Comparison of ENCODE assay signal across 16 cellular contexts in genomic region chr20:51379601-51380341, GRCh38.
DNase-seq lines count a peak whose midpoint lies in the region; ATAC-seq and TF ChIP-seq lines count a peak whose summit lies in the region.
"Had no signal": no experiment of that assay in that cellular context is flagged by ENCODE, and none has a peak within 500 bp of the region (broad histone marks: within the 10 kb centered on the region; RNA-seq: fewer than 3 reads in every experiment).

No MANE protein-coding gene starts in this region.

- H3K27ac Mint-ChIP-seq in CD4-positive, alpha-beta memory T cell, result peak overlapping the region in 6 of 7 donors; percentile 18 to 84 (median 63)
- peak overlapping the region; percentile 76 for H3K27ac Mint-ChIP-seq in central memory CD8-positive, alpha-beta T cell (ENCODE audit: low read depth)

- H3K36me3 ChIP-seq in CD4-positive, alpha-beta memory T cell (ENCODE audit: insufficient read depth, low read length), result no peaks in the 10 kb centered on the region

- no peak for DNase-seq in CD4-positive, alpha-beta memory T cell
- DNase-seq in M059J (ENCODE audit: low read depth), result peak; percentile 42
- DNase-seq in central memory CD8-positive, alpha-beta T cell (ENCODE audit: low spot score in 2 of 2), result no peak
- DNase-seq in posterior vena cava (ENCODE audit: low spot score), result peak; percentile 53
- no peak for DNase-seq in HEK293T (ENCODE audit: extremely low spot score)
- no peak for DNase-seq in NCI-H2171 treated with DMSO at 0.1 percent for 48 hours (lab: John Stamatoyannopoulos, UW)
- DNase-seq: activated CD4-positive, CD25-positive, alpha-beta regulatory T cell; DMS 273 treated with DMSO at 0.1 percent for 48 hours; dorsolateral prefrontal cortex; glutamatergic neuron; left ventricle myocardium superior; NCI-H1417 treated with DMSO at 0.1 percent for 48 hours; NCI-H2227 treated with DMSO at 0.1 percent for 48 hours; stimulated activated CD4-positive, alpha-beta T cell treated with anti-CD3 and anti-CD28 coated beads, Interleukin-1b, Interleukin-23, amount 100 ng/mL, for 48 hours; SW 1271 had no signal

- no peak overlapping the region for H3K4me3 ChIP-seq in CD4-positive, alpha-beta memory T cell (ENCODE audit: low read length in 2 of 2)
- H3K4me3 ChIP-seq: dorsolateral prefrontal cortex had no signal

- CTCF ChIA-PET in CD4-positive, alpha-beta memory T cell (lab: Charles Lee; ENCODE audit: partially characterized antibody), result interaction anchor here (0.9 to 6.0 kb wide), 5 partner anchors 7 to 216 kb away, joined by 3 to 45 read pairs (median 3); no protein-coding TSS in a partner anchor
- CTCF ChIA-PET in HEK293T (lab: Yijun Ruan, JAX), result no interaction called here

- H3K27me3 Mint-ChIP-seq in CD4-positive, alpha-beta memory T cell, result no peaks in the 10 kb centered on the region
- no peaks in the 10 kb centered on the region for H3K27me3 Mint-ChIP-seq in central memory CD8-positive, alpha-beta T cell

- H3K4me1 ChIP-seq in CD4-positive, alpha-beta memory T cell (ENCODE audit: insufficient read depth, low read length), result no peaks in the 10 kb centered on the region

- intact Hi-C loops in CD4-positive, alpha-beta memory T cell (cut with micrococcal nuclease), result no loop called here
- intact Hi-C loops in posterior vena cava (cut with DNase I), result loop anchor here (5.0 kb wide), 2 partner anchors 52 to 208 kb away; no protein-coding TSS in a partner anchor

- POLR2A ChIA-PET in CD4-positive, alpha-beta memory T cell (lab: Charles Lee; ENCODE audit: partially characterized antibody), result interaction anchor here (0.9 kb wide), 1 partner anchor 22 kb away, joined by 4 read pairs; no protein-coding TSS in a partner anchor
- POLR2A ChIA-PET in HEK293T (lab: Yijun Ruan, JAX), result interaction anchor here (0.6 kb wide), 1 partner anchor 284 kb away, joined by 3 read pairs; no protein-coding TSS in a partner anchor

- no peak overlapping the region for H3K4me3 Mint-ChIP-seq in CD4-positive, alpha-beta memory T cell
- H3K4me3 Mint-ChIP-seq in central memory CD8-positive, alpha-beta T cell, result no peak overlapping the region

- H3K36me3 Mint-ChIP-seq in CD4-positive, alpha-beta memory T cell, result peaks cover 14 to 24% of the 10 kb centered on the region in 2 donors
- H3K36me3 Mint-ChIP-seq in central memory CD8-positive, alpha-beta T cell (ENCODE audit: insufficient read depth), result peaks cover 16% of the 10 kb centered on the region

- no peak overlapping the region for H3K27ac ChIP-seq in CD4-positive, alpha-beta memory T cell (ENCODE audit: low read depth, low read length)
- H3K27ac ChIP-seq: dorsolateral prefrontal cortex had no signal

- peaks cover 0 to 3% (median 2%) of the 10 kb centered on the region in 4 donors for H3K4me1 Mint-ChIP-seq in CD4-positive, alpha-beta memory T cell
- peaks cover 24% of the 10 kb centered on the region for H3K4me1 Mint-ChIP-seq in central memory CD8-positive, alpha-beta T cell

- H3K9me3 ChIP-seq in CD4-positive, alpha-beta memory T cell (ENCODE audit: control insufficient read depth in 1 of 2, low read length in 2 of 2), result no peaks in the 10 kb centered on the region

- H3K27me3 ChIP-seq in CD4-positive, alpha-beta memory T cell (ENCODE audit: insufficient read depth, low read length), result no peaks in the 10 kb centered on the region

- no peaks in the 10 kb centered on the region for H3K9me3 Mint-ChIP-seq in CD4-positive, alpha-beta memory T cell
- H3K9me3 Mint-ChIP-seq in central memory CD8-positive, alpha-beta T cell, result no peaks in the 10 kb centered on the region

- no peak for ATAC-seq in central memory CD8-positive, alpha-beta T cell (replicated peaks; ENCODE audit: extremely low read depth, poor library complexity, severe bottlenecking)
- ATAC-seq in HG03159 (IDR thresholded peaks at IDR 0.05; ENCODE audit: unreplicated experiment), result no peak
- ATAC-seq: left ventricle myocardium superior had no signal

TF ChIP-seq in HEK293T, 16 proteins besides CTCF, POLR2A, EP300 and RAD21:
- TF ChIP-seq SP1 (IDR thresholded peaks at IDR 0.05) (no peak), NFRKB (IDR thresholded peaks at IDR 0.05) (no peak), FOXM1 (IDR thresholded peaks at IDR 0.05; ENCODE audit: borderline replicate concordance) (no peak), FOXK2 (IDR thresholded peaks at IDR 0.05) (no peak), LEF1 (IDR thresholded peaks at IDR 0.05; ENCODE audit: borderline replicate concordance) (no peak), L3MBTL2 (conservative IDR thresholded peaks at IDR 0.05) (no peak), SUZ12 (IDR thresholded peaks at IDR 0.05) (no peak), CTBP1 (IDR thresholded peaks at IDR 0.05; ENCODE audit: borderline replicate concordance) (no peak), TARDBP (IDR thresholded peaks at IDR 0.05) (no peak), HDGF (IDR thresholded peaks at IDR 0.05; ENCODE audit: borderline replicate concordance) (no peak), BHLHE40 (IDR thresholded peaks at IDR 0.05; ENCODE audit: borderline replicate concordance) (no peak), FOXA1 (IDR thresholded peaks at IDR 0.05) (no peak), ARNT (IDR thresholded peaks at IDR 0.05) (no peak), ZNF384 (IDR thresholded peaks at IDR 0.05) (no peak), ELF4 (IDR thresholded peaks at IDR 0.05) (no peak)
- TF ChIP-seq, protein P1, sequence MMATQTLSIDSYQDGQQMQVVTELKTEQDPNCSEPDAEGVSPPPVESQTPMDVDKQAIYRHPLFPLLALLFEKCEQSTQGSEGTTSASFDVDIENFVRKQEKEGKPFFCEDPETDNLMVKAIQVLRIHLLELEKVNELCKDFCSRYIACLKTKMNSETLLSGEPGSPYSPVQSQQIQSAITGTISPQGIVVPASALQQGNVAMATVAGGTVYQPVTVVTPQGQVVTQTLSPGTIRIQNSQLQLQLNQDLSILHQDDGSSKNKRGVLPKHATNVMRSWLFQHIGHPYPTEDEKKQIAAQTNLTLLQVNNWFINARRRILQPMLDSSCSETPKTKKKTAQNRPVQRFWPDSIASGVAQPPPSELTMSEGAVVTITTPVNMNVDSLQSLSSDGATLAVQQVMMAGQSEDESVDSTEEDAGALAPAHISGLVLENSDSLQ (IDR thresholded peaks at IDR 0.05), result no peak

Comparison
In these comparisons a context has a peak if more than half of its experiments do, and no peak if none do; other contexts are left out.
1. DNase-seq: peak in M059J (single experiment) and posterior vena cava (single experiment); none in CD4-positive, alpha-beta memory T cell (0 of 5), central memory CD8-positive, alpha-beta T cell (0 of 2), HEK293T (single experiment) and NCI-H2171 treated with DMSO at 0.1 percent for 48 hours (single experiment).